ENCODE assay signal across 19 cellular contexts in the genomic region with DNA sequence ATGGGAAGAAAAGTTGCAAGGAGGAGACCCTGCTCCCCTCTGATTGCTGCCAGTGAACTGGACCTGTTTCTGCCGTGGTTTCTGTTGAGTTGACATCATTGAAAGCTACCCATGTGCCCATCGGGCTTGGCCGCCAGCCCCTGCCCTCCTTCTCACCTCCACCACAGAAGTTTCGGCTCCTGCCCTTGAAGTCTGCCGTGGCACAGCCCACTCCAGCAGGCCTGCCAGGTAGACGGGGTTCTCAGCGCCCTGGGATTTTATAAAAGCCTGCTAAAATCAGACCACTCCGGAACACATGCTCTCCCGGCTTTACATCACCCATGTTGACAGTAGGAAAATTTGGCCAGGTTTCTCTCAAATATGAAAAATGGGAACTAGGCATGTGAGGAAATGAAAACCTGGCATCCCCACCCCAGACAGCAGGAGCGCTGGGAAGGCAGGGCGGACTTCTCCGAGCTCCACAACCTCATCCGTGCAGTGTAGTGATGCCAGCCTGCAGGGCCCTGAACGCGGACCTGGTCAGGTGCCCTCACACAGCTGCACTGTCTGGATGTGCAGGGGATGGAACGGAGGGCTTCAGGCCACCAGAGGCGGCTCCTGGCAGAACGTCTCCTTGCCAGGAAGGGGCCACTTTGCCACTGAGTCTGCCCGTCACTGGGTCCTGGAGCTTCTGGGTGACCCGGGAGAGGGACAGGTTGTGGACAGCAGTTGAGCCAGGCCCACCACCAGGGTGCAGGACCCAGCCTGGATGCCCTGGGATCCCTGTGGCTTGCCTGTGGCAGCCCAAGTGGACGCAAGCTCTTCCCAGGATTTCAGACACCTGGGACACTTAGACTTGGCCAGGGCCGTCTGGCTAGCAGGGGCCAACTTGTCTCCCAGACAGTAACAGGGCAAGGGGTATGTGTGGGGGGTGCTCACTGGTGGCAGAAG. TPM values are rescaled to one million over a fixed set of nuclear protein-coding genes. Genes with fewer than 3 reads are reported as not detected.
DNase-seq lines count a peak whose midpoint lies in the region; ATAC-seq and TF ChIP-seq lines count a peak whose summit lies in the region.
"Had no signal": no experiment of that assay in that cellular context is flagged by ENCODE, and none has a peak within 500 bp of the region (broad histone marks: within the 10 kb centered on the region; RNA-seq: fewer than 3 reads in every experiment).

No MANE protein-coding gene starts in this region.

- H3K27ac ChIP-seq in A673 (ENCODE audit: low read depth, low read length, poor library complexity, severe bottlenecking) (peak overlapping the region; percentile 40), colonic mucosa (peak overlapping the region; percentile 66), psoas muscle (no peak overlapping the region)

- H3K36me3 Mint-ChIP-seq in IgD-negative memory B cell: no peaks in the 10 kb centered on the region
- no peaks in the 10 kb centered on the region for H3K36me3 Mint-ChIP-seq in nephron (ENCODE audit: low read depth)
- H3K36me3 Mint-ChIP-seq: activated naive CD8-positive, alpha-beta T cell treated with anti-CD3 and anti-CD28 coated beads for 36 hours; CD8-positive, alpha-beta T cell had no signal

- no peak for ATAC-seq in psoas muscle
- ATAC-seq: CD8-positive, alpha-beta T cell; left cardiac atrium; PC-3 had no signal

- no peaks in the 10 kb centered on the region for H3K27me3 ChIP-seq in A673 (replicated peaks; ENCODE audit: insufficient read depth, low read depth, low read length, poor library complexity)
- no peaks in the 10 kb centered on the region for H3K27me3 ChIP-seq in colonic mucosa
- H3K27me3 ChIP-seq in psoas muscle (ENCODE audit: insufficient read depth in 3 of 3, low read length in 2 of 3): no peaks in the 10 kb centered on the region
- H3K27me3 ChIP-seq: upper lobe of right lung had no signal

- H3K36me3 ChIP-seq in A673 (ENCODE audit: insufficient read depth, low read length, poor library complexity, severe bottlenecking) (no peaks in the 10 kb centered on the region), colonic mucosa (no peaks in the 10 kb centered on the region), psoas muscle (ENCODE audit: insufficient read depth in 1 of 2, low read depth in 1 of 2) (no peaks in the 10 kb centered on the region)
- H3K36me3 ChIP-seq: upper lobe of right lung had no signal

- no peaks in the 10 kb centered on the region for H3K9me3 Mint-ChIP-seq in IgD-negative memory B cell
- no peaks in the 10 kb centered on the region for H3K9me3 Mint-ChIP-seq in nephron
- H3K9me3 Mint-ChIP-seq: activated naive CD8-positive, alpha-beta T cell treated with anti-CD3 and anti-CD28 coated beads for 36 hours; activated T-cell treated with anti-CD3 and anti-CD28 coated beads, Interleukin-2, amount 50 U/mL, for 24 hours; CD8-positive, alpha-beta T cell had no signal

- no peak overlapping the region for H3K27ac Mint-ChIP-seq in IgD-negative memory B cell
- H3K27ac Mint-ChIP-seq in nephron: peak overlapping the region; percentile 65 to 88 (median 76)
- H3K27ac Mint-ChIP-seq: activated naive CD8-positive, alpha-beta T cell treated with anti-CD3 and anti-CD28 coated beads for 36 hours; activated T-cell treated with anti-CD3 and anti-CD28 coated beads, Interleukin-2, amount 50 U/mL, for 24 hours; progenitor cell of endocrine pancreas had no signal

- H3K4me3 Mint-ChIP-seq in IgD-negative memory B cell (peak overlapping the region in 3 of 4 donors; percentile 16 to 67 (median 41)), nephron (peak overlapping the region; percentile 11 to 32 (median 30))
- H3K4me3 Mint-ChIP-seq: activated naive CD8-positive, alpha-beta T cell treated with anti-CD3 and anti-CD28 coated beads for 36 hours; activated T-cell treated with anti-CD3 and anti-CD28 coated beads, Interleukin-2, amount 50 U/mL, for 24 hours had no signal

- H3K4me3 ChIP-seq in A673 (ENCODE audit: low read depth, low read length, poor library complexity, severe bottlenecking) (no peak overlapping the region), colonic mucosa (no peak overlapping the region), psoas muscle (no peak overlapping the region)
- H3K4me3 ChIP-seq: upper lobe of right lung had no signal

- intact Hi-C loops in A673 (cut with micrococcal nuclease; ENCODE audit: unreplicated experiment) (no loop called here), colonic mucosa (cut with DNase I) (loop anchor here (5.0 to 10.0 kb wide), 3 partner anchors 34 to 184 kb away; no protein-coding TSS in a partner anchor), psoas muscle (cut with DNase I) (loop anchor here (5.0 to 10.0 kb wide), 2 partner anchors 229 to 331 kb away; no protein-coding TSS in a partner anchor)

- CTCF ChIA-PET in A673 (lab: Charles Lee): interaction anchor here (1.2 kb wide), 1 partner anchor 10 kb away, joined by 5 read pairs; no protein-coding TSS in a partner anchor

- TF ChIP-seq CTCF in A673 (conservative IDR thresholded peaks at IDR 0.05; ENCODE audit: low read depth, low read length) (no peak), colonic mucosa (IDR thresholded peaks at IDR 0.05) (no peak), nephron (IDR thresholded peaks at IDR 0.05; ENCODE audit: unreplicated experiment in 3 of 3) (no peak), psoas muscle (IDR thresholded peaks at IDR 0.05) (no peak)

- no peak for DNase-seq in A673 (ENCODE audit: low spot score)
- no peak for DNase-seq in colonic mucosa
- DNase-seq in psoas muscle: no peak
- no peak for DNase-seq in SHP77 treated with DMSO at 0.1 percent for 48 hours (lab: John Stamatoyannopoulos, UW)
- no peak for DNase-seq in GM19240 (ENCODE audit: insufficient read length, low spot score)
- DNase-seq in activated CD4-positive, CD25-positive, alpha-beta regulatory T cell treated with anti-CD3 and anti-CD28 coated beads, Interleukin-2, amount 50 U/mL, for 72 hours: no peak
- DNase-seq: activated CD4-positive, alpha-beta T cell treated with anti-CD3 and anti-CD28 coated beads, Interleukin-2, amount 50 U/mL, for 4 hours; activated naive CD8-positive, alpha-beta T cell treated with anti-CD3 and anti-CD28 coated beads for 36 hours; activated T-cell treated with anti-CD3 and anti-CD28 coated beads, Interleukin-2, amount 50 U/mL, for 24 hours; CD8-positive, alpha-beta T cell; left cardiac atrium; NCI-H146; PC-3; stimulated activated CD4-positive, alpha-beta T cell treated with anti-CD3 and anti-CD28 coated beads, Interleukin-12 subunit alpha, Interleukin-12 subunit beta, amount 100 ng/mL, for 4 hours; stimulated activated naive CD4-positive, alpha-beta T cell; upper lobe of right lung had no signal

- 92 to 95% (median 93%) methylated on average over 21 to 22 of the region's 22 CpGs for WGBS in psoas muscle, 3 donors

- H3K27me3 Mint-ChIP-seq in IgD-negative memory B cell: no peaks in the 10 kb centered on the region
- H3K27me3 Mint-ChIP-seq in nephron (ENCODE audit: low read depth): peaks cover 10% of the 10 kb centered on the region
- H3K27me3 Mint-ChIP-seq: activated naive CD8-positive, alpha-beta T cell treated with anti-CD3 and anti-CD28 coated beads for 36 hours; progenitor cell of endocrine pancreas had no signal

- peak overlapping the region in 1 of 2 donors; percentile 47 for H3K9ac ChIP-seq in colonic mucosa (ENCODE audit: low read depth in 2 of 2, low read length in 2 of 2)

- H3K4me1 ChIP-seq in A673 (ENCODE audit: insufficient read depth, low read length, poor library complexity, severe bottlenecking) (peaks cover 47% of the 10 kb centered on the region), colonic mucosa (peaks cover 29% of the 10 kb centered on the region), psoas muscle (peaks cover 47% of the 10 kb centered on the region)

- H3K4me1 Mint-ChIP-seq in IgD-negative memory B cell (peaks cover 10 to 26% (median 14%) of the 10 kb centered on the region in 3 donors), nephron (peaks cover 82% of the 10 kb centered on the region)

- POLR2A ChIA-PET in A673 (lab: Charles Lee; ENCODE audit: low non-redundant PET): no interaction called here

- H3K9me3 ChIP-seq in A673 (ENCODE audit: low read depth, low read length, poor library complexity, severe bottlenecking) (no peaks in the 10 kb centered on the region), colonic mucosa (no peaks in the 10 kb centered on the region), psoas muscle (no peaks in the 10 kb centered on the region)
- H3K9me3 ChIP-seq: upper lobe of right lung had no signal

- no TSS peak for BruUV-seq in A673 (replicated peaks; lab: Mats Ljungman, UMichigan)

RNA-seq across cellular contexts. Expression of gene GSE1, which starts 6.9 kb away (rescaled TPM):
- 64.2 and 72.4 TPM in 2 replicates for total RNA-seq in A673 (2021)
- 7.3 TPM for polyA plus RNA-seq in IgD-negative memory B cell
- 100 to 1,000 TPM in 1 of 2 donors, 10 to 100 TPM in 1; 79.2 to 103 TPM for total RNA-seq in colonic mucosa
- total RNA-seq in psoas muscle: 10 to 100 TPM; 47.0 to 90.5 (median 64.6) TPM
- polyA plus RNA-seq in psoas muscle: 10 to 100 TPM; 10.8 to 34.7 (median 22.0) TPM

Comparison
In these comparisons a context has a peak if more than half of its experiments do, and no peak if none do; other contexts are left out.
1. H3K27ac Mint-ChIP-seq: peak in nephron (3 of 3); none in IgD-negative memory B cell (0 of 3).